Comparison of ENCODE assay signal across 1 cellular context in the genomic region with DNA sequence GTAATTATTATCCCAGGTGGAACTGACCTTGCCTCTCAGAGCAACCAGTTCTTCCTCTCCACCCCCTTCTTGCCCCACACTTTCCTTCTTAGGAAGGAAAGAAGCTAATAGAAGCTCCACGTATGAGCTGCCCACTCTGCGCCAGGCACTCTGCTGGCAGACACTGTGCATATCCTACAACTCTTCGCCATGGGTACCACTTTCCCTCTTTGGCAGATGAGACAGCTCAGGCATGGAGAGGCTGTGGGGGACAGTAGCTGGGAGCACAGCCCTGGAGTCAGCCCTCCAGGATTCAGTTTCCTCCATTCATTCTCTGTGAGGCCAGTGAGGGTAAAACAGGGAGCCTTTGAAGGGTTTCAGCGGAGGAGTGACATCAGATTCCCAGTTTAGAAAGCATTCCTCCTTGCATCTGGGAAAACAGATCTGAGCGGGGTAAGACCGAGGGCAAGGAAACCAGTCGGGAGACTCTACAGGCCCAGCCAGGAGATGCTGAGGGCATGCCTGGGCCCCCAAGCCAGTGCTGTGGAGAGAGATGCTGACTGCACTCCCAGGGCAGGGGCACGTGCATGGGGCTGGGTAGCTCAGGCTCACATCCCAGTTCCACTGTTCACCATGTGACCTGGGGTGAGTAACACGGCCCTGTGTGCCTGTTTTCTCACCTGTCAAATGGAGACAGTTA.
TF ChIP-seq lines count a peak whose summit lies in the region.

No MANE protein-coding gene starts in this region.

TF ChIP-seq in GM12878, 131 proteins besides CTCF, POLR2A, EP300 and RAD21 (continued from another document):
- TF ChIP-seq, protein P1, sequence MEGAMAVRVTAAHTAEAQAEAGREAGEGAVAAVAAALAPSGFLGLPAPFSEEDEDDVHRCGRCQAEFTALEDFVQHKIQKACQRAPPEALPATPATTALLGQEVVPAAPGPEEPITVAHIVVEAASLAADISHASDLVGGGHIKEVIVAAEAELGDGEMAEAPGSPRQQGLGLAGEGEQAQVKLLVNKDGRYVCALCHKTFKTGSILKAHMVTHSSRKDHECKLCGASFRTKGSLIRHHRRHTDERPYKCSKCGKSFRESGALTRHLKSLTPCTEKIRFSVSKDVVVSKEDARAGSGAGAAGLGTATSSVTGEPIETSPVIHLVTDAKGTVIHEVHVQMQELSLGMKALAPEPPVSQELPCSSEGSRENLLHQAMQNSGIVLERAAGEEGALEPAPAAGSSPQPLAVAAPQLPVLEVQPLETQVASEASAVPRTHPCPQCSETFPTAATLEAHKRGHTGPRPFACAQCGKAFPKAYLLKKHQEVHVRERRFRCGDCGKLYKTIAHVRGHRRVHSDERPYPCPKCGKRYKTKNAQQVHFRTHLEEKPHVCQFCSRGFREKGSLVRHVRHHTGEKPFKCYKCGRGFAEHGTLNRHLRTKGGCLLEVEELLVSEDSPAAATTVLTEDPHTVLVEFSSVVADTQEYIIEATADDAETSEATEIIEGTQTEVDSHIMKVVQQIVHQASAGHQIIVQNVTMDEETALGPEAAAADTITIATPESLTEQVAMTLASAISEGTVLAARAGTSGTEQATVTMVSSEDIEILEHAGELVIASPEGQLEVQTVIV (IDR thresholded peaks at IDR 0.05; ENCODE audit: borderline replicate concordance, partially characterized antibody), result no peak
- TF ChIP-seq, protein P2, sequence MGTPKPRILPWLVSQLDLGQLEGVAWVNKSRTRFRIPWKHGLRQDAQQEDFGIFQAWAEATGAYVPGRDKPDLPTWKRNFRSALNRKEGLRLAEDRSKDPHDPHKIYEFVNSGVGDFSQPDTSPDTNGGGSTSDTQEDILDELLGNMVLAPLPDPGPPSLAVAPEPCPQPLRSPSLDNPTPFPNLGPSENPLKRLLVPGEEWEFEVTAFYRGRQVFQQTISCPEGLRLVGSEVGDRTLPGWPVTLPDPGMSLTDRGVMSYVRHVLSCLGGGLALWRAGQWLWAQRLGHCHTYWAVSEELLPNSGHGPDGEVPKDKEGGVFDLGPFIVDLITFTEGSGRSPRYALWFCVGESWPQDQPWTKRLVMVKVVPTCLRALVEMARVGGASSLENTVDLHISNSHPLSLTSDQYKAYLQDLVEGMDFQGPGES (IDR thresholded peaks at IDR 0.05), result no peak
